In genomic region chr2:196167666-196168065, GRCh38 we compare ENCODE assay signal across 9 cellular contexts. TPM values are rescaled to one million over a fixed set of nuclear protein-coding genes. Genes with fewer than 3 reads are reported as not detected.
DNase-seq lines count a peak whose midpoint lies in the region; ATAC-seq and TF ChIP-seq lines count a peak whose summit lies in the region.
"Had no signal": no experiment of that assay in that cellular context is flagged by ENCODE, and none has a peak within 500 bp of the region (broad histone marks: within the 10 kb centered on the region; RNA-seq: fewer than 3 reads in every experiment).

No MANE protein-coding gene starts in this region.

- H3K36me3 Mint-ChIP-seq in activated naive CD8-positive, alpha-beta T cell, result peaks cover 33% of the 10 kb centered on the region
- peaks cover 26% of the 10 kb centered on the region for H3K36me3 Mint-ChIP-seq in memory B cell

- H3K4me1 Mint-ChIP-seq in activated naive CD8-positive, alpha-beta T cell (ENCODE audit: low read depth), result peaks cover 41% of the 10 kb centered on the region
- peaks cover 38% of the 10 kb centered on the region for H3K4me1 Mint-ChIP-seq in memory B cell

- H3K4me3 ChIP-seq in BJ (ENCODE audit: low read depth, low read length), result peak overlapping the region; percentile 16
- no peak overlapping the region for H3K4me3 ChIP-seq in HEK293 (ENCODE audit: low read depth, low read length)
- peak overlapping the region in 1 of 2 donors; percentile 98 for H3K4me3 ChIP-seq in tibial artery
- peak overlapping the region in 10 of 59 donors; percentile 1 to 97 (median 88) for H3K4me3 ChIP-seq in dorsolateral prefrontal cortex
- H3K4me3 ChIP-seq in right cardiac atrium (ENCODE audit: low read length), result no peak overlapping the region

- CTCF ChIA-PET in BJ (lab: Yijun Ruan, JAX) (interaction anchor here (0.6 to 1.9 kb wide), 3 partner anchors 89 to 387 kb away, joined by 3 to 5 read pairs (median 3); no protein-coding TSS in a partner anchor), HEK293 (lab: Yijun Ruan, JAX) (interaction anchor here (0.6 to 1.1 kb wide), 2 partner anchors 90 to 130 kb away, joined by 3 to 4 read pairs; no protein-coding TSS in a partner anchor)

- H3K9me3 ChIP-seq in HEK293 (ENCODE audit: control insufficient read depth, insufficient read depth, low read depth, low read length) (no peaks in the 10 kb centered on the region), tibial artery (no peaks in the 10 kb centered on the region), right cardiac atrium (ENCODE audit: control insufficient read depth, low read length) (no peaks in the 10 kb centered on the region)

- H3K27ac Mint-ChIP-seq in activated naive CD8-positive, alpha-beta T cell, result peak overlapping the region; percentile 97
- peak overlapping the region; percentile 45 for H3K27ac Mint-ChIP-seq in memory B cell

- H3K36me3 ChIP-seq in BJ (ENCODE audit: control insufficient read depth, insufficient read depth, low read length) (peaks cover 2% of the 10 kb centered on the region), HEK293 (ENCODE audit: control insufficient read depth in 2 of 2, insufficient read depth in 1 of 2, low read length in 2 of 2) (peaks cover under 1 to 3% of the 10 kb centered on the region in 2 experiments; a peak in 1 of 3 replicates), tibial artery (peaks cover 0 to 5% (median 3%) of the 10 kb centered on the region in 3 donors)

- H3K4me3 Mint-ChIP-seq in activated naive CD8-positive, alpha-beta T cell, result peak overlapping the region; percentile 100
- H3K4me3 Mint-ChIP-seq in memory B cell, result peak overlapping the region; percentile 79

- TF ChIP-seq CTCF in BJ (IDR thresholded peaks at IDR 0.05; ENCODE audit: insufficient read depth, low read depth, low read length), result no peak
- TF ChIP-seq CTCF in HEK293 (tag by site-specific recombination; IDR thresholded peaks at IDR 0.05), result no peak
- no peak for TF ChIP-seq CTCF in tibial artery (IDR thresholded peaks at IDR 0.05)
- no peak for TF ChIP-seq CTCF in dorsolateral prefrontal cortex (IDR thresholded peaks at IDR 0.05 in 54 of 56, conservative IDR thresholded peaks at IDR 0.05 in 2 of 56; ENCODE audit: low read depth in 1 of 56, partially characterized antibody in 56 of 56)

- no peak for DNase-seq in BJ (ENCODE audit: low read depth)
- DNase-seq in memory B cell (ENCODE audit: low spot score in 2 of 2), result no peak
- DNase-seq in tibial artery, result no peak
- no peak for DNase-seq in dorsolateral prefrontal cortex
- no peak for DNase-seq in right cardiac atrium
- DNase-seq in left cardiac atrium, result no peak
- DNase-seq: NCI-H1048 had no signal

- POLR2A ChIA-PET in BJ (lab: Charles Lee), result no interaction called here
- POLR2A ChIA-PET in HEK293 (lab: Yijun Ruan, JAX), result no interaction called here

- intact Hi-C loops in tibial artery (cut with DNase I; ENCODE audit: low total_unique reads), result no loop called here
- intact Hi-C loops in dorsolateral prefrontal cortex (cut with DNase I), result no loop called here
- intact Hi-C loops in right cardiac atrium (cut with DNase I), result loop anchor here in 1 of 4 donors (10.0 kb wide), 1 partner anchor 107 kb away; no protein-coding TSS in a partner anchor
- intact Hi-C loops in left cardiac atrium (cut with DNase I), result loop anchor here in 1 of 2 donors (10.0 kb wide), 1 partner anchor 93 kb away; no protein-coding TSS in a partner anchor

- H3K9me3 Mint-ChIP-seq in activated naive CD8-positive, alpha-beta T cell (ENCODE audit: low read depth), result no peaks in the 10 kb centered on the region
- H3K9me3 Mint-ChIP-seq in memory B cell, result no peaks in the 10 kb centered on the region

- ATAC-seq in memory B cell (ENCODE audit: low read depth), result no peak
- ATAC-seq in right cardiac atrium, result no peak
- no peak for ATAC-seq in left cardiac atrium

- WGBS in right cardiac atrium, result 65% methylated on average over 2 of the region's 2 CpGs

- no peaks in the 10 kb centered on the region for H3K27me3 Mint-ChIP-seq in activated naive CD8-positive, alpha-beta T cell
- H3K27me3 Mint-ChIP-seq in memory B cell, result no peaks in the 10 kb centered on the region

- H3K4me1 ChIP-seq in HEK293 (ENCODE audit: control insufficient read depth, insufficient read depth, low read length), result peaks cover 22% of the 10 kb centered on the region; the same call in 1 of the 2 replicates
- peaks cover 0 to 24% (median 4%) of the 10 kb centered on the region in 4 donors for H3K4me1 ChIP-seq in tibial artery
- H3K4me1 ChIP-seq in right cardiac atrium (ENCODE audit: control insufficient read depth, insufficient read depth, low read length), result peaks cover 2% of the 10 kb centered on the region

- no peaks in the 10 kb centered on the region for H3K27me3 ChIP-seq in BJ (ENCODE audit: control insufficient read depth, insufficient read depth, low read length)
- H3K27me3 ChIP-seq in tibial artery, result no peaks in the 10 kb centered on the region
- no peaks in the 10 kb centered on the region for H3K27me3 ChIP-seq in dorsolateral prefrontal cortex
- no peaks in the 10 kb centered on the region for H3K27me3 ChIP-seq in right cardiac atrium (ENCODE audit: control insufficient read depth, insufficient read depth)

- no peak overlapping the region for H3K27ac ChIP-seq in HEK293 (ENCODE audit: extremely low read depth, low read depth, low read length)
- H3K27ac ChIP-seq in tibial artery, result no peak overlapping the region
- no peak overlapping the region for H3K27ac ChIP-seq in dorsolateral prefrontal cortex
- H3K27ac ChIP-seq in right cardiac atrium (ENCODE audit: low read length), result no peak overlapping the region

TF ChIP-seq in HEK293, 187 proteins besides CTCF, POLR2A, EP300 and RAD21:
- TF ChIP-seq ZBTB7A (tag by site-specific recombination; IDR thresholded peaks at IDR 0.05; ENCODE audit: low read depth), result no peak
- TF ChIP-seq ZBTB44 (tag by site-specific recombination; IDR thresholded peaks at IDR 0.05), result no peak
- no peak for TF ChIP-seq ZNF600 (tag by site-specific recombination; IDR thresholded peaks at IDR 0.05)
- TF ChIP-seq PRDM1 (tag by site-specific recombination; IDR thresholded peaks at IDR 0.05), result peak; percentile 70
TF ChIP-seq in HEK293: peak in this region for 1.

RNA-seq across cellular contexts. Expression of gene STK17B, which starts 3.7 kb away (rescaled TPM):
- polyA plus RNA-seq in BJ (2011; rRNA removed) (6.1 and 15.6 TPM in 2 replicates), right cardiac atrium (3.7 TPM)
- 11.3 and 11.6 TPM in 2 replicates for polyA minus RNA-seq in BJ (2011; rRNA and poly(A)+ RNA removed)
- total RNA-seq in dorsolateral prefrontal cortex (10 to 100 TPM in 72 of 120 experiments, 1 to 10 TPM in 48; 4.1 to 30.1 (median 11.2) TPM), right cardiac atrium (1 to 10 TPM; 6.9 to 8.1 (median 7.2) TPM), left cardiac atrium (10 to 100 TPM; 11.2 to 11.5 TPM)
